In the genomic region with DNA sequence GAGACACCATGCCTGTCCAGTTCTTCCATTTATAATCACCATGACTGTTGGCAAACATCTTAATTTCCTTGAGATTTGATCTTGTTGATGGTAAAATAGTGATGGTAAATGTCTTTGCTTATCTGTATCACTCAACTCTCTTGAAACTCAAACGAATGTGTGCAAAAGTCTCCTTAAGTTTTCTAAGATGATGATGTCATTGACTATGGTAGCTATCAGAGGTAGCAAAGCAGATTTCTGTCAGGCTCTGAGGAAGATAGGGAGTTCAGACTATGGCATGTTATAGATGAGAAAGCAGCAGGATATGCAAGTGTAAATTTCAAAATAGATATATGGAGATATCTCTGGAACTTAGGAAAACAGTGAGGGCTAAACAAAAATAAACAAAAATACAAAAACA, we compare ENCODE assay signal across 1 cellular context.
TF ChIP-seq lines count a peak whose summit lies in the region.

No MANE protein-coding gene starts in this region.

TF ChIP-seq in HEK293, 187 proteins besides CTCF, POLR2A, EP300 and RAD21 (continued from another document):
- TF ChIP-seq, protein P1, sequence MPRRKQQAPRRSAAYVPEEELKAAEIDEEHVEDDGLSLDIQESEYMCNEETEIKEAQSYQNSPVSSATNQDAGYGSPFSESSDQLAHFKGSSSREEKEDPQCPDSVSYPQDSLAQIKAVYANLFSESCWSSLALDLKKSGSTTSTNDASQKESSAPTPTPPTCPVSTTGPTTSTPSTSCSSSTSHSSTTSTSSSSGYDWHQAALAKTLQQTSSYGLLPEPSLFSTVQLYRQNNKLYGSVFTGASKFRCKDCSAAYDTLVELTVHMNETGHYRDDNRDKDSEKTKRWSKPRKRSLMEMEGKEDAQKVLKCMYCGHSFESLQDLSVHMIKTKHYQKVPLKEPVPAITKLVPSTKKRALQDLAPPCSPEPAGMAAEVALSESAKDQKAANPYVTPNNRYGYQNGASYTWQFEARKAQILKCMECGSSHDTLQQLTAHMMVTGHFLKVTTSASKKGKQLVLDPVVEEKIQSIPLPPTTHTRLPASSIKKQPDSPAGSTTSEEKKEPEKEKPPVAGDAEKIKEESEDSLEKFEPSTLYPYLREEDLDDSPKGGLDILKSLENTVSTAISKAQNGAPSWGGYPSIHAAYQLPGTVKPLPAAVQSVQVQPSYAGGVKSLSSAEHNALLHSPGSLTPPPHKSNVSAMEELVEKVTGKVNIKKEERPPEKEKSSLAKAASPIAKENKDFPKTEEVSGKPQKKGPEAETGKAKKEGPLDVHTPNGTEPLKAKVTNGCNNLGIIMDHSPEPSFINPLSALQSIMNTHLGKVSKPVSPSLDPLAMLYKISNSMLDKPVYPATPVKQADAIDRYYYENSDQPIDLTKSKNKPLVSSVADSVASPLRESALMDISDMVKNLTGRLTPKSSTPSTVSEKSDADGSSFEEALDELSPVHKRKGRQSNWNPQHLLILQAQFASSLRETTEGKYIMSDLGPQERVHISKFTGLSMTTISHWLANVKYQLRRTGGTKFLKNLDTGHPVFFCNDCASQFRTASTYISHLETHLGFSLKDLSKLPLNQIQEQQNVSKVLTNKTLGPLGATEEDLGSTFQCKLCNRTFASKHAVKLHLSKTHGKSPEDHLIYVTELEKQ (tag by site-specific recombination; IDR thresholded peaks at IDR 0.05; ENCODE audit: borderline replicate concordance): no peak
